Comparison of ENCODE assay signal across 11 cellular contexts in genomic region chr7:6260291-6261183, GRCh38. TPM values are rescaled to one million over a fixed set of nuclear protein-coding genes. Genes with fewer than 3 reads are reported as not detected.
DNase-seq lines count a peak whose midpoint lies in the region; ATAC-seq and TF ChIP-seq lines count a peak whose summit lies in the region.
"Had no signal": no experiment of that assay in that cellular context is flagged by ENCODE, and none has a peak within 500 bp of the region (broad histone marks: within the 10 kb centered on the region; RNA-seq: fewer than 3 reads in every experiment).

No MANE protein-coding gene starts in this region.

- H3K27ac ChIP-seq in VCaP (peak overlapping the region; percentile 98), vagina (peak overlapping the region; percentile 57), body of pancreas (no peak overlapping the region)

- no peak for TF ChIP-seq CTCF in VCaP (conservative IDR thresholded peaks at IDR 0.05)
- TF ChIP-seq CTCF in fibroblast of the aortic adventitia (IDR thresholded peaks at IDR 0.05; ENCODE audit: insufficient read depth, low read length): no peak
- TF ChIP-seq CTCF in omental fat pad (IDR thresholded peaks at IDR 0.05): no peak
- TF ChIP-seq CTCF in vagina (IDR thresholded peaks at IDR 0.05): no peak
- no peak for TF ChIP-seq CTCF in body of pancreas (IDR thresholded peaks at IDR 0.05)

- H3K4me3 ChIP-seq in fibroblast of the aortic adventitia (ENCODE audit: low read depth, low read length) (no peak overlapping the region), vagina (no peak overlapping the region), body of pancreas (no peak overlapping the region)

- ATAC-seq in omental fat pad (ENCODE audit: low FRiP score) (peak; percentile 34), body of pancreas (no peak)

- intact Hi-C loops in vagina (cut with DNase I): no loop called here
- intact Hi-C loops in body of pancreas (cut with DNase I): no loop called here

- WGBS in body of pancreas, 2 donors: 88 to 91% methylated on average over 5 of the region's 5 CpGs

- H3K36me3 ChIP-seq in vagina (no peaks in the 10 kb centered on the region), body of pancreas (replicated peaks in 1 of 2; ENCODE audit: insufficient read depth in 1 of 2, low read depth in 2 of 2) (no peaks in the 10 kb centered on the region)

- H3K27me3 ChIP-seq in vagina (no peaks in the 10 kb centered on the region), body of pancreas (no peaks in the 10 kb centered on the region)

- peak; percentile 90 for DNase-seq in fibroblast of the aortic adventitia (ENCODE audit: low read depth)
- DNase-seq in omental fat pad (ENCODE audit: low spot score): no peak
- DNase-seq in vagina (ENCODE audit: extremely low spot score in 2 of 2): no peak
- DNase-seq in NCI-H1105 (lab: John Stamatoyannopoulos, UW): no peak
- DNase-seq in body of pancreas: no peak
- DNase-seq in middle frontal gyrus (ENCODE audit: extremely low spot score, low spot score): no peak
- DNase-seq: activated naive CD4-positive, alpha-beta T cell treated with Interleukin-2 at 50 U/mL for 16 hours; DND-41; NCI-H1092; NCI-H526 treated with DMSO at 0.1 percent for 48 hours had no signal

- H3K4me1 ChIP-seq in vagina (peaks cover 67% of the 10 kb centered on the region), body of pancreas (peaks cover 17% of the 10 kb centered on the region)

- TF ChIP-seq POLR2A in vagina (IDR thresholded peaks at IDR 0.05): no peak
- no peak for TF ChIP-seq POLR2A in body of pancreas (IDR thresholded peaks at IDR 0.05)

- H3K9me3 ChIP-seq in vagina (no peaks in the 10 kb centered on the region), body of pancreas (no peaks in the 10 kb centered on the region)

RNA-seq across cellular contexts. Expression of gene CYTH3, which starts 11.9 kb away (rescaled TPM):
- total RNA-seq in fibroblast of the aortic adventitia (ENCODE audit: low replicate concordance) (27.1 and 28.2 TPM in 2 replicates), omental fat pad (10 to 100 TPM; 34.2 to 87.0 (median 60.2) TPM), vagina (29.5 TPM), body of pancreas (10 to 100 TPM; 14.0 to 18.8 TPM)

Comparison
In these comparisons a context has a peak if more than half of its experiments do, and no peak if none do; other contexts are left out.
1. H3K27ac ChIP-seq: peak in VCaP (single experiment) and vagina (single experiment); none in body of pancreas (0 of 4).